Comparison of ENCODE assay signal across 19 cellular contexts in genomic region chr10:73432646-73433537, GRCh38. TPM values are rescaled to one million over a fixed set of nuclear protein-coding genes. Genes with fewer than 3 reads are reported as not detected.
DNase-seq lines count a peak whose midpoint lies in the region; ATAC-seq and TF ChIP-seq lines count a peak whose summit lies in the region.
"Had no signal": no experiment of that assay in that cellular context is flagged by ENCODE, and none has a peak within 500 bp of the region (broad histone marks: within the 10 kb centered on the region; RNA-seq: fewer than 3 reads in every experiment).

No MANE protein-coding gene starts in this region.

- no peak overlapping the region for H3K4me3 ChIP-seq in uterus
- H3K4me3 ChIP-seq: lower lobe of right lung, transverse colon had no signal

- no peak for ATAC-seq in CD4-positive, alpha-beta T cell (ENCODE audit: poor library complexity)
- ATAC-seq in left cardiac atrium, result peak; percentile 42 to 63
- ATAC-seq: activated CD8-positive, alpha-beta T cell treated with anti-CD3 and anti-CD28 coated beads, Interleukin-2, amount 10 ng/mL, durations not matched to agents 7 days and 5 days; lower lobe of right lung; SK-N-SH treated with all-trans-retinoic acid at 6 μM for 48 hours; stimulated activated naive CD8-positive, alpha-beta T cell treated with anti-CD3 and anti-CD28 coated beads, Interleukin-15, amount 100 ng/mL, for 72 hours had no signal

- TF ChIP-seq POLR2A in uterus (IDR thresholded peaks at IDR 0.05), result no peak

- POLR2A ChIA-PET in CD4-positive, alpha-beta T cell (lab: Charles Lee), result no interaction called here

- peaks cover 18% of the 10 kb centered on the region for H3K36me3 ChIP-seq in KOPT-K1 (ENCODE audit: insufficient read depth, low read length)
- no peaks in the 10 kb centered on the region for H3K36me3 ChIP-seq in uterus

- H3K4me1 Mint-ChIP-seq in CD4-positive, alpha-beta T cell (ENCODE audit: low read depth), result peaks cover 25% of the 10 kb centered on the region
- H3K4me1 Mint-ChIP-seq in neural crest cell (no peaks in the 10 kb centered on the region), HFFc6 (ENCODE audit: low read depth) (no peaks in the 10 kb centered on the region)

- intact Hi-C loops in CD4-positive, alpha-beta T cell (cut with DNase I, micrococcal nuclease), result no loop called here
- intact Hi-C loops in left cardiac atrium (cut with DNase I), result no loop called here
- intact Hi-C loops in uterus (cut with DNase I; ENCODE audit: low total_unique reads), result no loop called here

- no peaks in the 10 kb centered on the region for H3K27me3 Mint-ChIP-seq in CD4-positive, alpha-beta T cell
- H3K27me3 Mint-ChIP-seq in neural crest cell (ENCODE audit: low read depth) (no peaks in the 10 kb centered on the region), HFFc6 (ENCODE audit: insufficient read depth) (no peaks in the 10 kb centered on the region)
- H3K27me3 Mint-ChIP-seq: activated naive CD4-positive, alpha-beta T cell treated with anti-CD3 and anti-CD28 coated beads, Interleukin-2, amount 10 ng/mL, durations not matched to agents 7 days and 5 days; activated T-cell treated with anti-CD3 and anti-CD28 coated beads, Interleukin-2, amount 50 U/mL, for 24 hours; stimulated activated naive CD8-positive, alpha-beta T cell treated with anti-CD3 and anti-CD28 coated beads, Interleukin-15, amount 100 ng/mL, for 72 hours had no signal

- peaks cover 19% of the 10 kb centered on the region for H3K36me3 Mint-ChIP-seq in CD4-positive, alpha-beta T cell (ENCODE audit: low read depth)
- peaks cover under 1% of the 10 kb centered on the region for H3K36me3 Mint-ChIP-seq in neural crest cell (ENCODE audit: low read depth)
- peaks cover 17% of the 10 kb centered on the region for H3K36me3 Mint-ChIP-seq in HFFc6 (ENCODE audit: low read depth)

- CTCF ChIA-PET in CD4-positive, alpha-beta T cell (lab: Charles Lee), result no interaction called here

- H3K27ac ChIP-seq in CD4-positive, alpha-beta T cell (ENCODE audit: low read depth, low read length), result no peak overlapping the region
- H3K27ac ChIP-seq in KOPT-K1 (ENCODE audit: low read depth, low read length, poor library complexity, severe bottlenecking) (peak overlapping the region; percentile 53), uterus (no peak overlapping the region)
- H3K27ac ChIP-seq: lower lobe of right lung, transverse colon had no signal

- H3K4me3 Mint-ChIP-seq in CD4-positive, alpha-beta T cell, result no peak overlapping the region
- no peak overlapping the region for H3K4me3 Mint-ChIP-seq in neural crest cell
- no peak overlapping the region for H3K4me3 Mint-ChIP-seq in HFFc6
- H3K4me3 Mint-ChIP-seq: activated CD8-positive, alpha-beta T cell treated with anti-CD3 and anti-CD28 coated beads, Interleukin-2, amount 10 ng/mL, durations not matched to agents 7 days and 5 days; activated naive CD4-positive, alpha-beta T cell treated with anti-CD3 and anti-CD28 coated beads, Interleukin-2, amount 10 ng/mL, durations not matched to agents 7 days and 5 days; activated T-cell treated with anti-CD3 and anti-CD28 coated beads, Interleukin-2, amount 50 U/mL, for 24 hours; stimulated activated naive CD8-positive, alpha-beta T cell treated with anti-CD3 and anti-CD28 coated beads, Interleukin-15, amount 100 ng/mL, for 72 hours had no signal

- H3K9me3 ChIP-seq in CD4-positive, alpha-beta T cell (ENCODE audit: control insufficient read depth, low read length), result no peaks in the 10 kb centered on the region
- H3K9me3 ChIP-seq in KOPT-K1 (ENCODE audit: insufficient read depth, low read length, poor library complexity, severe bottlenecking) (no peaks in the 10 kb centered on the region), uterus (no peaks in the 10 kb centered on the region)
- H3K9me3 ChIP-seq: Caco-2, lower lobe of right lung, transverse colon had no signal

- H3K9me3 Mint-ChIP-seq in CD4-positive, alpha-beta T cell, result no peaks in the 10 kb centered on the region
- H3K9me3 Mint-ChIP-seq in neural crest cell (no peaks in the 10 kb centered on the region), HFFc6 (no peaks in the 10 kb centered on the region)
- H3K9me3 Mint-ChIP-seq: activated naive CD4-positive, alpha-beta T cell treated with anti-CD3 and anti-CD28 coated beads, Interleukin-2, amount 10 ng/mL, durations not matched to agents 7 days and 5 days; activated T-cell treated with anti-CD3 and anti-CD28 coated beads, Interleukin-2, amount 50 U/mL, for 24 hours; stimulated activated naive CD8-positive, alpha-beta T cell treated with anti-CD3 and anti-CD28 coated beads, Interleukin-15, amount 100 ng/mL, for 72 hours had no signal

- no peaks in the 10 kb centered on the region for H3K4me1 ChIP-seq in uterus
- H3K4me1 ChIP-seq: lower lobe of right lung, transverse colon had no signal

- no peaks in the 10 kb centered on the region for H3K27me3 ChIP-seq in CD4-positive, alpha-beta T cell (ENCODE audit: control insufficient read depth, insufficient read depth, low read length)
- no peaks in the 10 kb centered on the region for H3K27me3 ChIP-seq in uterus
- H3K27me3 ChIP-seq: transverse colon had no signal

- TF ChIP-seq CTCF in CD4-positive, alpha-beta T cell (IDR thresholded peaks at IDR 0.05), result no peak
- TF ChIP-seq CTCF in neural crest cell (conservative IDR thresholded peaks at IDR 0.05) (no peak), uterus (IDR thresholded peaks at IDR 0.05) (no peak), HFFc6 (IDR thresholded peaks at IDR 0.05) (no peak)

- peak overlapping the region; percentile 6 for H3K27ac Mint-ChIP-seq in CD4-positive, alpha-beta T cell
- H3K27ac Mint-ChIP-seq in neural crest cell (ENCODE audit: unreplicated experiment) (peak overlapping the region; percentile 40), HFFc6 (no peak overlapping the region)
- H3K27ac Mint-ChIP-seq: activated CD8-positive, alpha-beta T cell treated with anti-CD3 and anti-CD28 coated beads, Interleukin-2, amount 10 ng/mL, durations not matched to agents 7 days and 5 days; stimulated activated naive CD8-positive, alpha-beta T cell treated with anti-CD3 and anti-CD28 coated beads, Interleukin-15, amount 100 ng/mL, for 72 hours had no signal

- DNase-seq in CD4-positive, alpha-beta T cell, result no peak
- DNase-seq in left cardiac atrium (no peak), neural crest cell (ENCODE audit: low read depth, low spot score) (no peak), AG20443 (ENCODE audit: low spot score) (no peak), uterus (no peak), HFFc6 (no peak)
- DNase-seq: activated CD4-positive, CD25-positive, alpha-beta regulatory T cell treated with anti-CD3 and anti-CD28 coated beads, Interleukin-2, amount 50 U/mL, for 72 hours; activated CD8-positive, alpha-beta T cell treated with anti-CD3 and anti-CD28 coated beads, Interleukin-2, amount 10 ng/mL, durations not matched to agents 7 days and 5 days; activated naive CD4-positive, alpha-beta T cell treated with anti-CD3 and anti-CD28 coated beads, Interleukin-2, amount 10 ng/mL, durations not matched to agents 7 days and 5 days; activated T-cell treated with anti-CD3 and anti-CD28 coated beads, Interleukin-2, amount 50 U/mL, for 24 hours; Caco-2; KBM-7; lower lobe of right lung; NCI-H2029 treated with DMSO at 0.1 percent for 48 hours; stimulated activated CD4-positive, alpha-beta T cell treated with anti-CD3 and anti-CD28 coated beads, Interleukin-4, amount 100 ng/mL, for 1 hour; stimulated activated naive CD8-positive, alpha-beta T cell treated with anti-CD3 and anti-CD28 coated beads, Interleukin-15, amount 100 ng/mL, for 72 hours; transverse colon had no signal

RNA-seq across cellular contexts. Expression of gene MSS51, which starts 0.5 kb away (rescaled TPM):
- 1 to 10 TPM; 1.1 TPM for total RNA-seq in CD4-positive, alpha-beta T cell
- total RNA-seq in left cardiac atrium (1 to 10 TPM; 1.2 to 2.3 TPM), neural crest cell (2.1 and 2.6 TPM in 2 replicates), uterus (1 to 10 TPM in 2 of 4 donors, under 1 TPM in 1, not detected in 1; 0.51 to 7.3 (median 5.5) TPM)
- under 1 TPM; 0.31 to 0.66 (median 0.50) TPM for total RNA-seq in HFFc6 (2021; fragmentation: NEBNext Ultra II Directional; extraction: Animal tissue kit (Norgen Biotek cat#: 25700))

RNA-seq across cellular contexts. Expression of gene ANXA7, which starts 19.0 kb away (rescaled TPM):
- total RNA-seq in CD4-positive, alpha-beta T cell, result 10 to 100 TPM; 77.7 to 79.6 TPM
- 100 to 1,000 TPM in 1 of 2 donors, 10 to 100 TPM in 1; 97.0 to 116 TPM for total RNA-seq in left cardiac atrium
- 48.1 and 48.8 TPM in 2 replicates for total RNA-seq in neural crest cell
- 100 to 1,000 TPM in 1 of 4 donors, 10 to 100 TPM in 3; 42.3 to 106 (median 65.6) TPM for total RNA-seq in uterus
- total RNA-seq in HFFc6 (2021; fragmentation: NEBNext Ultra II Directional; extraction: Animal tissue kit (Norgen Biotek cat#: 25700)), result 100 to 1,000 TPM; 125 to 167 (median 134) TPM
